In genomic region chr14:100533647-100534485, GRCh38 we compare ENCODE assay signal across 9 cellular contexts. TPM values are rescaled to one million over a fixed set of nuclear protein-coding genes. Genes with fewer than 3 reads are reported as not detected.
A peak's percentile ranks its signal among the peaks of the same experiment; 100 is the strongest.
DNase-seq lines count a peak whose midpoint lies in the region; ATAC-seq and TF ChIP-seq lines count a peak whose summit lies in the region.
"Had no signal": no experiment of that assay in that cellular context is flagged by ENCODE, and none has a peak within 500 bp of the region (broad histone marks: within the 10 kb centered on the region; RNA-seq: fewer than 3 reads in every experiment).

No MANE protein-coding gene starts in this region.

- POLR2A ChIA-PET in Caco-2 (lab: Charles Lee): no interaction called here

- H3K79me1 ChIP-seq in mesenchymal stem cell (replicated peaks; ENCODE audit: low read length, poor library complexity, severe bottlenecking): no peaks in the 10 kb centered on the region

- no peak overlapping the region for H3K9ac ChIP-seq in mesenchymal stem cell (ENCODE audit: low read length)

- no peak overlapping the region for H2BK120ac ChIP-seq in mesenchymal stem cell (ENCODE audit: low read depth, low read length)

- H3K18ac ChIP-seq in mesenchymal stem cell (ENCODE audit: low read depth in 1 of 2, low read length in 2 of 2): no peak overlapping the region

- H3K36me3 Mint-ChIP-seq in Caco-2 (ENCODE audit: insufficient read depth, unreplicated experiment): no peaks in the 10 kb centered on the region

- peak overlapping the region in 1 of 2 experiments; percentile 28 for H3K14ac ChIP-seq in mesenchymal stem cell (ENCODE audit: low read length in 2 of 2)

- H2AK5ac ChIP-seq in mesenchymal stem cell (ENCODE audit: low read length, severe bottlenecking): no peak overlapping the region

- H3K27ac ChIP-seq in body of pancreas: peak overlapping the region; percentile 87 to 94 (median 89)
- H3K27ac ChIP-seq in mesenchymal stem cell (ENCODE audit: low read length, poor library complexity, severe bottlenecking): no peak overlapping the region

- no peak overlapping the region for H3K23ac ChIP-seq in mesenchymal stem cell (ENCODE audit: low read length in 2 of 2)

- H3K4me3 ChIP-seq in body of pancreas: no peak overlapping the region
- no peak overlapping the region for H3K4me3 ChIP-seq in mesenchymal stem cell (ENCODE audit: insufficient read depth in 1 of 2, low read depth in 1 of 2, low read length in 2 of 2)
- H3K4me3 ChIP-seq in Caco-2 (ENCODE audit: low read depth, low read length): no peak overlapping the region

- H3K4me1 Mint-ChIP-seq in Caco-2 (ENCODE audit: low read depth, unreplicated experiment): no peaks in the 10 kb centered on the region

- peaks cover 70% of the 10 kb centered on the region for H3K4me1 ChIP-seq in body of pancreas
- peaks cover 27% of the 10 kb centered on the region for H3K4me1 ChIP-seq in mesenchymal stem cell (ENCODE audit: control insufficient read depth, insufficient read depth, low read depth, low read length)
- H3K4me1 ChIP-seq in Caco-2: no peaks in the 10 kb centered on the region

- H3K36me3 ChIP-seq in body of pancreas (replicated peaks in 1 of 2; ENCODE audit: insufficient read depth in 1 of 2, low read depth in 2 of 2): no peaks in the 10 kb centered on the region
- H3K36me3 ChIP-seq in mesenchymal stem cell (ENCODE audit: control insufficient read depth in 1 of 2, insufficient read depth in 2 of 2, low read depth in 1 of 2, low read length in 2 of 2): peaks cover 0 to 75% of the 10 kb centered on the region in 2 experiments
- no peaks in the 10 kb centered on the region; the same call in 1 of the 2 replicates for H3K36me3 ChIP-seq in Caco-2 (ENCODE audit: control insufficient read depth, insufficient read depth, low read length)

- H4K8ac ChIP-seq in mesenchymal stem cell (ENCODE audit: low read length): no peak overlapping the region

- peak; percentile 60 for ATAC-seq in body of pancreas

- TF ChIP-seq POLR2A in body of pancreas (IDR thresholded peaks at IDR 0.05): peak in 1 of 3 donors; percentile 34

- no peak overlapping the region for H3K27ac Mint-ChIP-seq in Caco-2 (ENCODE audit: unreplicated experiment)

- 31 to 35% methylated on average over 17 of the region's 17 CpGs for WGBS in body of pancreas, 2 donors
- 82% methylated on average over 17 of the region's 17 CpGs for WGBS in mesenchymal stem cell

- H3K4ac ChIP-seq in mesenchymal stem cell (ENCODE audit: low read depth in 1 of 2, low read length in 2 of 2): no peak overlapping the region

- H3K27me3 Mint-ChIP-seq in Caco-2 (ENCODE audit: insufficient read depth, unreplicated experiment): no peaks in the 10 kb centered on the region
- H3K27me3 Mint-ChIP-seq: CD4-positive, alpha-beta memory T cell had no signal

- no peaks in the 10 kb centered on the region for H3K9me3 Mint-ChIP-seq in Caco-2 (ENCODE audit: unreplicated experiment)
- H3K9me3 Mint-ChIP-seq: CD4-positive, alpha-beta memory T cell had no signal

- TF ChIP-seq CTCF in body of pancreas (IDR thresholded peaks at IDR 0.05): no peak
- TF ChIP-seq CTCF in Caco-2 (IDR thresholded peaks at IDR 0.05; ENCODE audit: insufficient read depth in 1 of 2, low read depth in 1 of 2, low read length in 1 of 2, severe bottlenecking in 1 of 2, unreplicated experiment in 1 of 2): no peak

- no TSS peak for BruUV-seq in Caco-2 (replicated peaks; lab: Mats Ljungman, UMichigan)

- H3K4me3 Mint-ChIP-seq in Caco-2 (ENCODE audit: unreplicated experiment): no peak overlapping the region
- H3K4me3 Mint-ChIP-seq: CD4-positive, alpha-beta memory T cell had no signal

- H2AFZ ChIP-seq in mesenchymal stem cell (ENCODE audit: low read depth, low read length): no peak overlapping the region

- H3K4me2 ChIP-seq in mesenchymal stem cell (ENCODE audit: low read length, poor library complexity, severe bottlenecking): no peak overlapping the region

- no peaks in the 10 kb centered on the region for H3K27me3 ChIP-seq in body of pancreas
- H3K27me3 ChIP-seq in mesenchymal stem cell (ENCODE audit: control insufficient read depth in 1 of 2, insufficient read depth in 1 of 2, low read length in 2 of 2): no peaks in the 10 kb centered on the region
- no peaks in the 10 kb centered on the region for H3K27me3 ChIP-seq in Caco-2 (replicated peaks; ENCODE audit: control insufficient read depth, insufficient read depth, low read length)

- CTCF ChIA-PET in Caco-2 (lab: Charles Lee): no interaction called here

- intact Hi-C loops in body of pancreas (cut with DNase I): no loop called here
- intact Hi-C loops in Caco-2 (cut with micrococcal nuclease; ENCODE audit: unreplicated experiment): no loop called here

- H4K91ac ChIP-seq in mesenchymal stem cell (ENCODE audit: low read length): no peak overlapping the region

- H2BK15ac ChIP-seq in mesenchymal stem cell (ENCODE audit: low read depth, poor library complexity, severe bottlenecking): no peak overlapping the region

- H3K9me3 ChIP-seq in body of pancreas: no peaks in the 10 kb centered on the region
- no peaks in the 10 kb centered on the region for H3K9me3 ChIP-seq in mesenchymal stem cell (ENCODE audit: control insufficient read depth, low read length)
- no peaks in the 10 kb centered on the region for H3K9me3 ChIP-seq in Caco-2

- H2BK12ac ChIP-seq in mesenchymal stem cell (ENCODE audit: low read length in 2 of 2): no peak overlapping the region

- DNase-seq in 8988T (peak; percentile 5), HuH-7 (ENCODE audit: low spot score) (peak; percentile 3), body of pancreas (peak; percentile 79 to 89 (median 81)), myocyte (ENCODE audit: low read depth) (peak; percentile 68), mesenchymal stem cell (no peak), GM19238 (ENCODE audit: insufficient read length, low spot score) (no peak), Caco-2 (no peak), AML-193 (lab: John Stamatoyannopoulos, UW) (no peak)

- no peak overlapping the region for H2BK5ac ChIP-seq in mesenchymal stem cell (ENCODE audit: low read depth, low read length, poor library complexity, severe bottlenecking)

RNA-seq across cellular contexts. Expression of gene BEGAIN, which starts 53.4 kb away (rescaled TPM):
- total RNA-seq in body of pancreas (10 to 100 TPM; 23.9 to 28.7 TPM), myocyte (not detected in 2 replicates), Caco-2 (2022) (0.54 TPM in 1 of 2 replicates, not detected in the other)
- polyA plus RNA-seq in myocyte (2012): 0.04 TPM
- 0.15 TPM for polyA plus RNA-seq in mesenchymal stem cell (2013, experiment 1 of 2)
- polyA plus RNA-seq in mesenchymal stem cell (2013, experiment 2 of 2): 0.11 TPM

Comparison
In these comparisons a context has a peak if more than half of its experiments do, and no peak if none do; other contexts are left out.
1. DNase-seq: peak in 8988T (single experiment), HuH-7 (single experiment), body of pancreas (4 of 4) and myocyte (single experiment); none in mesenchymal stem cell (single experiment), GM19238 (single experiment), Caco-2 (0 of 2) and AML-193 (0 of 2).
2. RNA of gene BEGAIN, which starts 53.4 kb away (total RNA-seq): 23.9 to 28.7 TPM in body of pancreas; 0.54 TPM in Caco-2 and not detected in myocyte; every median in the first group is over 10 times any median in the second.